1 cellular context compared by ENCODE assay signal in the genomic region with DNA sequence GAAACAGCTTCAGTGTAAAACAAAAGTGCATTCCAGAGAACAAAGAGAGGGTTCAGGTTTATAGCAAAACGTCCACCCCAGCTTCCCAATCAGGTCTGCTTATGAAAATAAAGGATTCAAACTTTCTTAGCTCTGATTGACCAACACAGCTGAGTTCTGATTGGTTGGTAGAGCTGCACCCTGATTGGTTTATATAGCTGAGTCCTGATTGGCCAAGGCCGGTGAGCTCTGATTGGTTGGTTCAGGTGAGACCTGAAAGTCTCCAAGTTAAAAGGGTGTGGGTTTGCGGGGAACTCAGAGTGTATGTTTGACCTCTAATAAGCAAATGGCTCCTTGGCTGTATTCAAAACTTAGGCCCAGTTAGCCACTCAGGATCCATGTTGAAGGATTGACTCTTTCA.
TF ChIP-seq lines count a peak whose summit lies in the region.

No MANE protein-coding gene starts in this region.

TF ChIP-seq in HCT116, 20 proteins besides CTCF, POLR2A, EP300 and RAD21 (continued from another document):
- TF ChIP-seq, protein P1, sequence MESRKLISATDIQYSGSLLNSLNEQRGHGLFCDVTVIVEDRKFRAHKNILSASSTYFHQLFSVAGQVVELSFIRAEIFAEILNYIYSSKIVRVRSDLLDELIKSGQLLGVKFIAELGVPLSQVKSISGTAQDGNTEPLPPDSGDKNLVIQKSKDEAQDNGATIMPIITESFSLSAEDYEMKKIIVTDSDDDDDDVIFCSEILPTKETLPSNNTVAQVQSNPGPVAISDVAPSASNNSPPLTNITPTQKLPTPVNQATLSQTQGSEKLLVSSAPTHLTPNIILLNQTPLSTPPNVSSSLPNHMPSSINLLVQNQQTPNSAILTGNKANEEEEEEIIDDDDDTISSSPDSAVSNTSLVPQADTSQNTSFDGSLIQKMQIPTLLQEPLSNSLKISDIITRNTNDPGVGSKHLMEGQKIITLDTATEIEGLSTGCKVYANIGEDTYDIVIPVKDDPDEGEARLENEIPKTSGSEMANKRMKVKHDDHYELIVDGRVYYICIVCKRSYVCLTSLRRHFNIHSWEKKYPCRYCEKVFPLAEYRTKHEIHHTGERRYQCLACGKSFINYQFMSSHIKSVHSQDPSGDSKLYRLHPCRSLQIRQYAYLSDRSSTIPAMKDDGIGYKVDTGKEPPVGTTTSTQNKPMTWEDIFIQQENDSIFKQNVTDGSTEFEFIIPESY (IDR thresholded peaks at IDR 0.05; ENCODE audit: extremely low read depth, insufficient replicate concordance, low read length), result no peak
- no peak for TF ChIP-seq CBX3 (IDR thresholded peaks at IDR 0.05; ENCODE audit: low read depth)
- no peak for TF ChIP-seq ZFX (IDR thresholded peaks at IDR 0.05)
- TF ChIP-seq POLR2AphosphoS5 (IDR thresholded peaks at IDR 0.05; ENCODE audit: low read depth, low read length), result no peak
- TF ChIP-seq TCF7L2 (IDR thresholded peaks at IDR 0.05; ENCODE audit: borderline replicate concordance, extremely low read depth, insufficient read depth, insufficient read length), result no peak
- TF ChIP-seq EZH2phosphoT487 (IDR thresholded peaks at IDR 0.05; ENCODE audit: borderline replicate concordance), result no peak
- TF ChIP-seq MAX (IDR thresholded peaks at IDR 0.05), result no peak
- TF ChIP-seq ZNF274 (IDR thresholded peaks at IDR 0.05; ENCODE audit: low read depth, low read length), result no peak
- no peak for TF ChIP-seq JUND (IDR thresholded peaks at IDR 0.05)
- no peak for TF ChIP-seq SP1 (IDR thresholded peaks at IDR 0.05; ENCODE audit: low read depth)
- TF ChIP-seq EZH2 (IDR thresholded peaks at IDR 0.05), result no peak
- TF ChIP-seq FOSL1 (IDR thresholded peaks at IDR 0.05; ENCODE audit: low read depth), result no peak
